Comparison of ENCODE assay signal across 1 cellular context in the genomic region with DNA sequence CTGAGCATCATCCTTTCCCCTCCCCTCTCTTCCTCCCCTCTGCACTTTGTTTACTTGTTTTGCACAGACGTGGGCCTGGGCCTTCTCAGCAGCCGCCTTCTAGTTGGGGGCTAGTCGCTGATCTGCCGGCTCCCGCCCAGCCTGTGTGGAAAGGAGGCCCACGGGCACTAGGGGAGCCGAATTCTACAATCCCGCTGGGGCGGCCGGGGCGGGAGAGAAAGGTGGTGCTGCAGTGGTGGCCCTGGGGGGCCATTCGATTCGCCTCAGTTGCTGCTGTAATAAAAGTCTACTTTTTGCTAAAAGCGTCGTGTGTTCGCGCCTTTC.
TF ChIP-seq lines count a peak whose summit lies in the region.

No MANE protein-coding gene starts in this region.

TF ChIP-seq in H1, 55 proteins besides CTCF, POLR2A, EP300 and RAD21:
- TF ChIP-seq TAF7 (optimal IDR thresholded peaks at IDR 0.05; ENCODE audit: borderline replicate concordance, low read depth, low read length), result no peak
- TF ChIP-seq, protein P1, sequence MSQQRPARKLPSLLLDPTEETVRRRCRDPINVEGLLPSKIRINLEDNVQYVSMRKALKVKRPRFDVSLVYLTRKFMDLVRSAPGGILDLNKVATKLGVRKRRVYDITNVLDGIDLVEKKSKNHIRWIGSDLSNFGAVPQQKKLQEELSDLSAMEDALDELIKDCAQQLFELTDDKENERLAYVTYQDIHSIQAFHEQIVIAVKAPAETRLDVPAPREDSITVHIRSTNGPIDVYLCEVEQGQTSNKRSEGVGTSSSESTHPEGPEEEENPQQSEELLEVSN (IDR thresholded peaks at IDR 0.05), result peak; percentile 91
